17 cellular contexts compared by ENCODE assay signal in the genomic region with DNA sequence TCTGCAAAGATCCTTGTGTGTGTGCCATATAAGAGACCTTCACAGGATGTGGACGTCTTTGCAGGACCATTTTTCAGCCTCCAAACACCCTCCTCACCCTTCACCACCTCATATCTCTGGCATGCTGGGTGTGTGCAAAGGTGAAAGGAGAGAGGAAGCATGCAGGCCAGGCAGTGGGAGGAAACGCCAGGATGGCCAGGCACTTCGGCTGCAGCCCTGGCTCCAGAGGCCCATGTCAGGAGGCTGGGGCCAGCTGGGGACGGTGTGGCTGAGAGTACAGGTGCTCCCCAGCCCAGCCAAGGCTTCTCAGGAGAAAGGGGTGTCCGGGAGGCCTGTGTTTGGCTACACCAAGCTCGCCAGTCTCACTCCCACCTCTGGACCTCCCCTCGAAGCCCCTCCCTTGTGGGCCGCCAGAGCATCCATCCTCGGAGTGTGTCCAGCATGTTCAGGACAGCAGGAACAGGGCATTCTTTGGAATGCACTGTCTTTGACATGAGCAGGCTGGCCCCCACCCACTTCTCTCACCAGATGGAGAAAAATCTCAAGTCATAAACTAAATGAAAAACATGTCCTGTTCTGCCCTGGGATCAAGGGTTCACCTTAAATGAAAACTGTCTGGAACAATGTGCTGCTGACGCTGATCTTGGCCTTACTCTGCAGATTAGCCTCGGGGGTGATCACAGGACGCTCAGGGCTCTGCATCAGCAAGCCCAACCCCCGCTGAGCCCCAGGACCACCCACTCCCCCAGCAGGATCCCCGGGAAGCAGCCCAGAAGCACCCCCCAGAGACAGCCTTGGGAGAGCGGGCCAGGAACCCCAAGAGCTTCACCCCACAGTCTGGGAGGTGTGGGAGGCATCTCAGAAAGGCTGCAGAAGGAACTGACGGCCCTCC. TPM values are rescaled to one million over a fixed set of nuclear protein-coding genes. Genes with fewer than 3 reads are reported as not detected.
A peak's percentile ranks its signal among the peaks of the same experiment; 100 is the strongest.
DNase-seq lines count a peak whose midpoint lies in the region; ATAC-seq, FAIRE-seq and TF ChIP-seq lines count a peak whose summit lies in the region.
"Had no signal": no experiment of that assay in that cellular context is flagged by ENCODE, and none has a peak within 500 bp of the region (broad histone marks: within the 10 kb centered on the region; RNA-seq: fewer than 3 reads in every experiment).

No MANE protein-coding gene starts in this region.

- in situ Hi-C loops in GM23248 (cut with MboI) (no loop called here), mammary epithelial cell (cut with MboI; ENCODE audit: low sequenced_read_pairs in 2 of 2) (loop anchor here (5.0 to 10.0 kb wide), 2 partner anchors 218 to 221 kb away; no protein-coding TSS in a partner anchor), G401 (cut with HindIII; ENCODE audit: low sequenced_read_pairs) (no loop called here)

- H4K20me1 ChIP-seq in GM23248 (ENCODE audit: insufficient read depth), result no peaks in the 10 kb centered on the region
- H4K20me1 ChIP-seq in mammary epithelial cell (ENCODE audit: insufficient read depth, low read length), result no peaks in the 10 kb centered on the region

- intact Hi-C loops in mammary epithelial cell (cut with micrococcal nuclease), result no loop called here

- H3K9ac ChIP-seq in GM23248, result no peak overlapping the region
- no peak overlapping the region for H3K9ac ChIP-seq in mammary epithelial cell (ENCODE audit: insufficient read depth, low read length)
- H3K9ac ChIP-seq in subcutaneous abdominal adipose tissue (ENCODE audit: low read length in 5 of 5), result peak overlapping the region in 1 of 5 donors; percentile 8

- H3K9me3 ChIP-seq in GM23248 (ENCODE audit: low read depth), result no peaks in the 10 kb centered on the region
- no peaks in the 10 kb centered on the region for H3K9me3 ChIP-seq in mammary epithelial cell (replicated peaks; ENCODE audit: insufficient read depth, low read length)
- no peaks in the 10 kb centered on the region for H3K9me3 ChIP-seq in subcutaneous abdominal adipose tissue (ENCODE audit: control insufficient read depth in 5 of 5, low read length in 5 of 5)
- H3K9me3 ChIP-seq: mucosa of descending colon had no signal

- H3K27me3 ChIP-seq in GM23248 (replicated peaks; ENCODE audit: insufficient read depth) (no peaks in the 10 kb centered on the region), mammary epithelial cell (ENCODE audit: insufficient read depth, low read length) (no peaks in the 10 kb centered on the region), subcutaneous abdominal adipose tissue (ENCODE audit: control insufficient read depth in 5 of 5, insufficient read depth in 4 of 5, low read length in 5 of 5) (peaks cover 0 to 3% (median 0%) of the 10 kb centered on the region in 5 donors)

- H3K4me1 ChIP-seq in GM23248 (ENCODE audit: insufficient read depth) (peaks cover 8% of the 10 kb centered on the region; the same call in 1 of the 2 replicates), mammary epithelial cell (ENCODE audit: insufficient read depth, low read length) (peaks cover 14% of the 10 kb centered on the region), subcutaneous abdominal adipose tissue (ENCODE audit: control insufficient read depth in 5 of 5, insufficient read depth in 5 of 5, low read length in 5 of 5) (peaks cover 26 to 59% (median 48%) of the 10 kb centered on the region in 5 donors)

- no peak overlapping the region for H3K4me2 ChIP-seq in GM23248 (ENCODE audit: unreplicated experiment)
- peak overlapping the region; percentile 38 for H3K4me2 ChIP-seq in mammary epithelial cell (ENCODE audit: insufficient read depth, low read depth, low read length)

- no peaks in the 10 kb centered on the region for H3F3A ChIP-seq in GM23248 (ENCODE audit: insufficient read depth)

- DNase-seq in GM23248, result peak; percentile 12
- peak; percentile 24 for DNase-seq in mammary epithelial cell
- DNase-seq in kidney glomerular epithelial cell (lab: John Stamatoyannopoulos, UW), result peak; percentile 62
- no peak for DNase-seq in G401 (ENCODE audit: low spot score)
- DNase-seq in urothelium cell line (ENCODE audit: low spot score), result no peak
- DNase-seq in T-helper 2 cell, result no peak
- DNase-seq: activated CD4-positive, alpha-beta T cell treated with anti-CD3 and anti-CD28 coated beads for 48 hours; activated naive CD4-positive, alpha-beta T cell treated with anti-CD3 and anti-CD28 coated beads, Interleukin-2, amount 10 ng/mL, durations not matched to agents 7 days and 5 days; AML-193; effector CD8-positive, alpha-beta T cell; islet precursor cell; mucosa of descending colon; NCI-H146 had no signal

- 34 to 37% methylated on average over 14 to 16 of the region's 16 CpGs for WGBS in GM23248 (ENCODE audit: low coverage in 1 of 2, low lambda C conversion rate in 2 of 2, missing lambda C conversion rate in 2 of 2), 2 experiments
- WGBS in mammary epithelial cell (ENCODE audit: low coverage, missing lambda C conversion rate), result 22% methylated on average over 6 of the region's 16 CpGs

- CTCF ChIA-PET in mammary epithelial cell (lab: Charles Lee; ENCODE audit: low non-redundant PET), result no interaction called here

- FAIRE-seq in urothelium cell line (lab: Jason Lieb, UNC), result no peak
- FAIRE-seq: D721Med had no signal

- dilution Hi-C loops in mammary epithelial cell (cut with HindIII; ENCODE audit: low sequenced_read_pairs), result no loop called here

- H3K79me2 ChIP-seq in GM23248 (ENCODE audit: insufficient read depth) (no peaks in the 10 kb centered on the region), mammary epithelial cell (ENCODE audit: insufficient read depth, low read length) (no peaks in the 10 kb centered on the region)

- H3K36me3 ChIP-seq in GM23248 (ENCODE audit: low read depth), result no peaks in the 10 kb centered on the region
- no peaks in the 10 kb centered on the region for H3K36me3 ChIP-seq in mammary epithelial cell (ENCODE audit: insufficient read depth, low read length)
- H3K36me3 ChIP-seq in subcutaneous abdominal adipose tissue (ENCODE audit: control insufficient read depth in 5 of 5, insufficient read depth in 5 of 5, low read length in 5 of 5), result peaks cover 0 to 9% (median 0%) of the 10 kb centered on the region in 5 donors

- no peak overlapping the region for H3K27ac ChIP-seq in GM23248
- H3K27ac ChIP-seq in mammary epithelial cell (ENCODE audit: insufficient read depth, low read depth, low read length), result no peak overlapping the region
- peak overlapping the region; percentile 6 for H3K27ac ChIP-seq in subcutaneous abdominal adipose tissue (ENCODE audit: low read depth, low read length)

- no peak overlapping the region for H2AFZ ChIP-seq in GM23248
- H2AFZ ChIP-seq in mammary epithelial cell (ENCODE audit: low read depth, low read length), result peak overlapping the region; percentile 14

- no peak for ATAC-seq in HG02981 (IDR thresholded peaks at IDR 0.05; ENCODE audit: unreplicated experiment)
- ATAC-seq: mucosa of descending colon had no signal

- H3K4me3 ChIP-seq in GM23248, result no peak overlapping the region
- H3K4me3 ChIP-seq in mammary epithelial cell (replicated peaks in 1 of 3; ENCODE audit: insufficient read depth in 1 of 3, low read depth in 2 of 3, low read length in 3 of 3), result no peak overlapping the region
- H3K4me3 ChIP-seq in subcutaneous abdominal adipose tissue (ENCODE audit: low read depth in 1 of 5, low read length in 5 of 5), result peak overlapping the region in 3 of 5 donors; percentile 2 to 38 (median 20)
- H3K4me3 ChIP-seq: mucosa of descending colon, skin epidermis had no signal

- no peaks in the 10 kb centered on the region for H3K9me2 ChIP-seq in GM23248 (ENCODE audit: insufficient read depth)

- TF ChIP-seq CTCF in mammary epithelial cell (conservative IDR thresholded peaks at IDR 0.05 in 1 of 2, IDR thresholded peaks at IDR 0.05 in 1 of 2; ENCODE audit: extremely low read depth in 1 of 2, insufficient read depth in 1 of 2, low read depth in 1 of 2, low read length in 2 of 2), result no peak

- BruUV-seq in mammary epithelial cell (replicated peaks; lab: Mats Ljungman, UMichigan), result no TSS peak

RNA-seq across cellular contexts. Expression of a gene that starts 15.9 kb away (rescaled TPM):
- 53.0 and 62.0 TPM in 2 replicates for total RNA-seq in GM23248 (2014; rRNA removed; shearing (Covaris generic))
- polyA plus RNA-seq in GM23248 (2016; fragmentation: Nextera tagmentation; extraction: Ambion mirVana) (60.4 and 68.7 TPM in 2 replicates), mammary epithelial cell (35.9 TPM)
- 10 to 100 TPM; 31.0 to 34.5 TPM for total RNA-seq in mammary epithelial cell
- polyA minus RNA-seq in mammary epithelial cell, result 11.5 TPM
- 43.1 and 71.6 TPM in 2 replicates for total RNA-seq in G401 (2014; rRNA removed; shearing (Covaris generic))

Comparison
In these comparisons a context has a peak if more than half of its experiments do, and no peak if none do; other contexts are left out.
1. DNase-seq: peak in GM23248 (single experiment), mammary epithelial cell (single experiment) and kidney glomerular epithelial cell (single experiment); none in G401 (single experiment), urothelium cell line (single experiment) and T-helper 2 cell (0 of 5).
2. H3K4me3 ChIP-seq: peak in subcutaneous abdominal adipose tissue (3 of 5); none in GM23248 (single experiment) and mammary epithelial cell (0 of 3).
3. in situ Hi-C loops: an anchor here in mammary epithelial cell (5.0 to 10.0 kb wide); none called in GM23248 and G401.